Comparison of ENCODE assay signal across 10 cellular contexts in genomic region chr12:57726884-57727757, GRCh38. TPM values are rescaled to one million over a fixed set of nuclear protein-coding genes. Genes with fewer than 3 reads are reported as not detected.
DNase-seq lines count a peak whose midpoint lies in the region; ATAC-seq and TF ChIP-seq lines count a peak whose summit lies in the region.
"Had no signal": no experiment of that assay in that cellular context is flagged by ENCODE, and none has a peak within 500 bp of the region (broad histone marks: within the 10 kb centered on the region; RNA-seq: fewer than 3 reads in every experiment).

No MANE protein-coding gene starts in this region.

- no peak for TF ChIP-seq POLR2A in breast epithelium (IDR thresholded peaks at IDR 0.05)

- DNase-seq in NCI-H2029 (lab: John Stamatoyannopoulos, UW), result peak; percentile 49
- no peak for DNase-seq in NCI-H2029 treated with DMSO at 0.1 percent for 48 hours (lab: John Stamatoyannopoulos, UW)
- peak in 1 of 2 donors; percentile 34 for DNase-seq in breast epithelium (ENCODE audit: low spot score in 2 of 2)
- peak; percentile 82 for DNase-seq in left kidney (ENCODE audit: low read depth, low spot score)
- DNase-seq in NCI-H2081 (lab: John Stamatoyannopoulos, UW), result no peak
- DNase-seq in activated naive CD4-positive, alpha-beta T cell (lab: John Stamatoyannopoulos, UW), result no peak

- H3K36me3 ChIP-seq in breast epithelium, result no peaks in the 10 kb centered on the region

- peaks cover 0 to 5% of the 10 kb centered on the region in 2 donors for H3K4me1 ChIP-seq in breast epithelium

- H3K27me3 ChIP-seq in breast epithelium, result no peaks in the 10 kb centered on the region
- H3K27me3 ChIP-seq: BLaER1 had no signal

- peak overlapping the region; percentile 57 to 86 (median 82) for H3K4me3 ChIP-seq in breast epithelium
- H3K4me3 ChIP-seq: BLaER1 had no signal

- intact Hi-C loops in breast epithelium (cut with DNase I; ENCODE audit: low total_unique reads), result no loop called here

- TF ChIP-seq CTCF in breast epithelium (IDR thresholded peaks at IDR 0.05), result peak; percentile 35 to 52 (median 43)

- H3K27ac ChIP-seq in breast epithelium (peak overlapping the region; percentile 80 to 91), temporal lobe (ENCODE audit: low read depth, low read length) (peak overlapping the region; percentile 0)
- H3K27ac ChIP-seq: BLaER1, HL-60 had no signal

- no peak for ATAC-seq in GM18498 (IDR thresholded peaks at IDR 0.05; ENCODE audit: unreplicated experiment)

- H3K9me3 ChIP-seq in breast epithelium, result no peaks in the 10 kb centered on the region

RNA-seq across cellular contexts. Expression of gene AGAP2, which starts 11.4 kb away (rescaled TPM):
- 1 to 10 TPM; 1.2 to 1.8 (median 1.6) TPM for total RNA-seq in breast epithelium
- 40.6 TPM for total RNA-seq in temporal lobe

RNA-seq across cellular contexts. Expression of gene TSPAN31, which starts 17.7 kb away (rescaled TPM):
- total RNA-seq in breast epithelium (100 to 1,000 TPM in 1 of 3 donors, 10 to 100 TPM in 2; 55.5 to 107 (median 73.1) TPM), temporal lobe (26.6 TPM)

RNA-seq across cellular contexts. Expression of gene CDK4, which starts 25.0 kb away (rescaled TPM):
- total RNA-seq in breast epithelium, result 100 to 1,000 TPM; 105 to 136 (median 109) TPM
- 47.7 TPM for total RNA-seq in temporal lobe

RNA-seq across cellular contexts. Expression of gene MARCHF9, which starts 27.8 kb away (rescaled TPM):
- 1 to 10 TPM; 6.9 to 9.8 (median 7.5) TPM for total RNA-seq in breast epithelium
- 12.3 TPM for total RNA-seq in temporal lobe

RNA-seq across cellular contexts. Expression of gene OS9, which starts 33.2 kb away (rescaled TPM):
- total RNA-seq in breast epithelium (100 to 1,000 TPM; 184 to 431 (median 213) TPM), temporal lobe (96.1 TPM)

Comparison
In these comparisons a context has a peak if more than half of its experiments do, and no peak if none do; other contexts are left out.
1. DNase-seq: peak in NCI-H2029 (single experiment) and left kidney (single experiment); none in NCI-H2029 treated with DMSO at 0.1 percent for 48 hours (single experiment), NCI-H2081 (0 of 2) and activated naive CD4-positive, alpha-beta T cell (0 of 4).
2. RNA of gene AGAP2, which starts 11.4 kb away (total RNA-seq): 40.6 TPM in temporal lobe (single experiment); 1.2 to 1.8 TPM in breast epithelium; every median in the first group is over 10 times any median in the second.